ENCODE assay signal across 23 cellular contexts in the genomic region with DNA sequence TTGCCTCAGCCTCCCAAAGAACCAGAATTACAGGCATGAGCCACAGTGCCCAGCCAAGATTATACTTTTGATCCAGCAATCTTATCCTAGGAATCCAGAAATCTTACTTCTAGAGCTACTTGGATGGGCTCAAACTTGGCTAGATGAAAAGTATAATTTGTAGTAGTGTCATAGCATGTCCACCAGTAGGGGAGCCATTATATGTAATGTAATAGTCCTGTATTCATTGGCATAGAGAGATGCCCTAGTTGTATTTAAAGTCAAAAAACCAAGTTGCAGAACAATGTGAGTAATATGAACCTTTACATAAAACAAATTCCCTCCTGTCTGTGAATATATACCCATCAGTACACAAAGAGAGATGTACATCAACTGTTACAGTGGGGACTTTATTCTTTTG.
DNase-seq lines count a peak whose midpoint lies in the region; ATAC-seq, FAIRE-seq and TF ChIP-seq lines count a peak whose summit lies in the region.
"Had no signal": no experiment of that assay in that cellular context is flagged by ENCODE, and none has a peak within 500 bp of the region (broad histone marks: within the 10 kb centered on the region; RNA-seq: fewer than 3 reads in every experiment).

No MANE protein-coding gene starts in this region.

- ATAC-seq in right lobe of liver (no peak), HepG2 (no peak), Panc1 (no peak)
- ATAC-seq: A549; CD8-positive, alpha-beta T cell had no signal

- dilution Hi-C loops in mammary epithelial cell (cut with HindIII; ENCODE audit: low sequenced_read_pairs), result no loop called here

- DNase-seq in right lobe of liver (no peak), HepG2 (ENCODE audit: low spot score) (no peak), Panc1 (ENCODE audit: low read depth, low spot score) (no peak), SHP77 (lab: John Stamatoyannopoulos, UW) (no peak), mammary epithelial cell (no peak)
- DNase-seq: 8988T; ACHN; AML-193; BE2C; Caco-2; CD4-positive, CD25-positive, alpha-beta regulatory T cell; CD8-positive, alpha-beta T cell; DMS153; DND-41; GM23248; H7; HCEC 1CT had no signal

- H3K27ac ChIP-seq in right lobe of liver, result peak overlapping the region in 2 of 3 donors; percentile 85 to 93
- H3K27ac ChIP-seq in HepG2 (ENCODE audit: extremely low read length, insufficient read depth, low read length), result no peak overlapping the region
- H3K27ac ChIP-seq in KMS-11, result no peak overlapping the region; the same call in 1 of the 2 replicates
- peak overlapping the region; percentile 39; the same call in 1 of the 2 replicates for H3K27ac ChIP-seq in Panc1 (ENCODE audit: low read length)
- no peak overlapping the region for H3K27ac ChIP-seq in mammary epithelial cell (ENCODE audit: insufficient read depth, low read depth, low read length)
- H3K27ac ChIP-seq: A549, C4-2B, GM23248 had no signal

- H3K27me3 ChIP-seq in right lobe of liver (no peaks in the 10 kb centered on the region), HepG2 (ENCODE audit: control insufficient read depth in 1 of 2, insufficient read depth in 2 of 2, low read length in 2 of 2) (no peaks in the 10 kb centered on the region), KMS-11 (ENCODE audit: insufficient read depth, low read depth) (no peaks in the 10 kb centered on the region), Panc1 (ENCODE audit: control insufficient read depth, insufficient read depth, low read length) (no peaks in the 10 kb centered on the region), mammary epithelial cell (ENCODE audit: insufficient read depth, low read length) (no peaks in the 10 kb centered on the region)
- H3K27me3 ChIP-seq: BE2C had no signal

- no peak for FAIRE-seq in HepG2 (lab: Jason Lieb, UNC)
- FAIRE-seq: A549, G401.6, GM12892, H1 had no signal

- TF ChIP-seq POLR2A in right lobe of liver (IDR thresholded peaks at IDR 0.05) (no peak), HepG2 (IDR thresholded peaks at IDR 0.05; ENCODE audit: insufficient read depth in 1 of 2, low read depth in 2 of 2, low read length in 2 of 2) (no peak)

- no peak for TF ChIP-seq RAD21 in HepG2 (CRISPR knock-in tag; IDR thresholded peaks at IDR 0.05)

- TF ChIP-seq CTCF in right lobe of liver (IDR thresholded peaks at IDR 0.05), result no peak
- TF ChIP-seq CTCF in HepG2 (CRISPR knock-in tag; IDR thresholded peaks at IDR 0.05), result no peak
- no peak for TF ChIP-seq CTCF in KMS-11 (conservative IDR thresholded peaks at IDR 0.05; ENCODE audit: low read depth, low read length)
- no peak for TF ChIP-seq CTCF in Panc1 (IDR thresholded peaks at IDR 0.05)
- no peak for TF ChIP-seq CTCF in mammary epithelial cell (conservative IDR thresholded peaks at IDR 0.05 in 1 of 2, IDR thresholded peaks at IDR 0.05 in 1 of 2; ENCODE audit: extremely low read depth in 1 of 2, insufficient read depth in 1 of 2, low read depth in 1 of 2, low read length in 2 of 2)

- POLR2A ChIA-PET in HepG2 (lab: Yijun Ruan, JAX), result no interaction called here
- POLR2A ChIA-PET in Panc1 (lab: Charles Lee), result no interaction called here

- H2AFZ ChIP-seq in HepG2 (ENCODE audit: low read length), result no peak overlapping the region
- no peak overlapping the region for H2AFZ ChIP-seq in KMS-11 (ENCODE audit: low read depth)
- no peak overlapping the region for H2AFZ ChIP-seq in mammary epithelial cell (ENCODE audit: low read depth, low read length)
- H2AFZ ChIP-seq: GM23248 had no signal

- intact Hi-C loops in right lobe of liver (cut with DNase I), result loop anchor here in 1 of 2 donors (10.0 kb wide), 1 partner anchor 51 kb away; no protein-coding TSS in a partner anchor
- intact Hi-C loops in HepG2 (cut with micrococcal nuclease; ENCODE audit: unreplicated experiment), result no loop called here
- intact Hi-C loops in Panc1 (cut with micrococcal nuclease; ENCODE audit: unreplicated experiment), result no loop called here
- intact Hi-C loops in mammary epithelial cell (cut with micrococcal nuclease), result no loop called here

- TF ChIP-seq EP300 in HepG2 (IDR thresholded peaks at IDR 0.05; ENCODE audit: low read depth in 2 of 2, low read length in 2 of 2), result no peak
- TF ChIP-seq EP300 in HepG2 (CRISPR knock-in tag; IDR thresholded peaks at IDR 0.05; ENCODE audit: borderline replicate concordance), result no peak

- H3K36me3 ChIP-seq in right lobe of liver, result no peaks in the 10 kb centered on the region
- peaks cover 1 to 12% of the 10 kb centered on the region in 2 experiments; a peak in 1 of 5 replicates for H3K36me3 ChIP-seq in HepG2 (replicated peaks in 1 of 2; ENCODE audit: control insufficient read depth in 1 of 2, insufficient read depth in 2 of 2, low read length in 2 of 2)
- H3K36me3 ChIP-seq in KMS-11 (ENCODE audit: insufficient read depth), result no peaks in the 10 kb centered on the region
- no peaks in the 10 kb centered on the region for H3K36me3 ChIP-seq in Panc1 (ENCODE audit: control insufficient read depth, insufficient read depth, low read length)
- H3K36me3 ChIP-seq in mammary epithelial cell (ENCODE audit: insufficient read depth, low read length), result no peaks in the 10 kb centered on the region
- H3K36me3 ChIP-seq: BE2C had no signal

- no peaks in the 10 kb centered on the region for H4K20me1 ChIP-seq in HepG2 (ENCODE audit: insufficient read depth, low read length)
- no peaks in the 10 kb centered on the region for H4K20me1 ChIP-seq in KMS-11 (ENCODE audit: insufficient read depth)
- H4K20me1 ChIP-seq in mammary epithelial cell (ENCODE audit: insufficient read depth, low read length), result no peaks in the 10 kb centered on the region

- H3K79me2 ChIP-seq in HepG2 (ENCODE audit: insufficient read depth, low read length), result peaks cover 34% of the 10 kb centered on the region
- no peaks in the 10 kb centered on the region for H3K79me2 ChIP-seq in KMS-11 (ENCODE audit: insufficient read depth, low read depth)
- H3K79me2 ChIP-seq in mammary epithelial cell (ENCODE audit: insufficient read depth, low read length), result no peaks in the 10 kb centered on the region

- H3K9me3 ChIP-seq in right lobe of liver (no peaks in the 10 kb centered on the region), HepG2 (ENCODE audit: low read length) (no peaks in the 10 kb centered on the region), Panc1 (ENCODE audit: control insufficient read depth, insufficient read depth, low read depth, low read length) (no peaks in the 10 kb centered on the region), mammary epithelial cell (replicated peaks; ENCODE audit: insufficient read depth, low read length) (no peaks in the 10 kb centered on the region)
- H3K9me3 ChIP-seq: A549, BE2C, Caco-2 had no signal

- in situ Hi-C loops in HepG2 (cut with HindIII; ENCODE audit: extremely low pct_ligation_motif_present, low pct_unique_long_range_greater_than_20kb), result no loop called here
- in situ Hi-C loops in Panc1 (cut with HindIII; ENCODE audit: low pct_unique_long_range_greater_than_20kb, low sequenced_read_pairs), result no loop called here
- in situ Hi-C loops in mammary epithelial cell (cut with MboI; ENCODE audit: low sequenced_read_pairs in 2 of 2), result no loop called here

- no peak overlapping the region for H3K4me3 ChIP-seq in right lobe of liver
- H3K4me3 ChIP-seq in HepG2 (replicated peaks in 1 of 3; ENCODE audit: insufficient read depth in 1 of 3, low read depth in 2 of 3, low read length in 3 of 3), result no peak overlapping the region
- H3K4me3 ChIP-seq in KMS-11 (IDR thresholded peaks at IDR 0.05; ENCODE audit: insufficient read depth, low read depth, low read length), result no peak overlapping the region
- no peak overlapping the region for H3K4me3 ChIP-seq in Panc1 (ENCODE audit: low read depth in 2 of 2, low read length in 2 of 2)
- no peak overlapping the region for H3K4me3 ChIP-seq in mammary epithelial cell (replicated peaks in 1 of 3; ENCODE audit: insufficient read depth in 1 of 3, low read depth in 2 of 3, low read length in 3 of 3)
- H3K4me3 ChIP-seq: A549, GM23248 had no signal

- H3K9ac ChIP-seq in HepG2 (ENCODE audit: insufficient read depth, low read depth, low read length), result no peak overlapping the region
- no peak overlapping the region; the same call in 1 of the 2 replicates for H3K9ac ChIP-seq in KMS-11
- no peak overlapping the region for H3K9ac ChIP-seq in mammary epithelial cell (ENCODE audit: insufficient read depth, low read length)
- H3K9ac ChIP-seq: GM23248 had no signal

- H3K4me1 ChIP-seq in right lobe of liver, result peaks cover 0 to 25% (median 5%) of the 10 kb centered on the region in 4 donors
- peaks cover 56% of the 10 kb centered on the region for H3K4me1 ChIP-seq in HepG2 (ENCODE audit: insufficient read depth, low read length)
- peaks cover 83% of the 10 kb centered on the region for H3K4me1 ChIP-seq in KMS-11 (ENCODE audit: low read depth, poor library complexity, severe bottlenecking)
- peaks cover 53% of the 10 kb centered on the region for H3K4me1 ChIP-seq in Panc1 (ENCODE audit: control insufficient read depth, insufficient read depth, low read length)
- H3K4me1 ChIP-seq in mammary epithelial cell (ENCODE audit: insufficient read depth, low read length), result no peaks in the 10 kb centered on the region
- H3K4me1 ChIP-seq: A549 had no signal

- BruUV-seq in HepG2 (replicated peaks; lab: Mats Ljungman, UMichigan) (no TSS peak), Panc1 (replicated peaks; lab: Mats Ljungman, UMichigan) (no TSS peak), mammary epithelial cell (replicated peaks; lab: Mats Ljungman, UMichigan) (no TSS peak)

- H3K4me2 ChIP-seq in HepG2 (ENCODE audit: low read depth, low read length) (no peak overlapping the region), KMS-11 (peak overlapping the region; percentile 73), mammary epithelial cell (ENCODE audit: insufficient read depth, low read depth, low read length) (no peak overlapping the region)
- H3K4me2 ChIP-seq: A549 had no signal

- CTCF ChIA-PET in HepG2 (lab: Yijun Ruan, JAX; ENCODE audit: low intra/inter-chr PET ratio, low total read pairs), result no interaction called here
- CTCF ChIA-PET in Panc1 (lab: Charles Lee), result no interaction called here
- CTCF ChIA-PET in mammary epithelial cell (lab: Charles Lee; ENCODE audit: low non-redundant PET), result interaction anchor here (0.6 kb wide), 1 partner anchor 84 kb away, joined by 3 read pairs; no protein-coding TSS in a partner anchor

TF ChIP-seq in HepG2, 621 proteins besides CTCF, POLR2A, EP300 and RAD21 (continues in another document):
- TF ChIP-seq RFXAP (CRISPR knock-in tag; IDR thresholded peaks at IDR 0.05; ENCODE audit: borderline replicate concordance) (no peak), KDM4B (CRISPR knock-in tag; IDR thresholded peaks at IDR 0.05) (no peak)

Comparison
In these comparisons a context has a peak if more than half of its experiments do, and no peak if none do; other contexts are left out.
1. H3K27ac ChIP-seq: peak in right lobe of liver (2 of 3) and Panc1 (single experiment); none in HepG2 (single experiment), KMS-11 (single experiment) and mammary epithelial cell (single experiment).